ENCODE assay signal across 33 cellular contexts in the genomic region with DNA sequence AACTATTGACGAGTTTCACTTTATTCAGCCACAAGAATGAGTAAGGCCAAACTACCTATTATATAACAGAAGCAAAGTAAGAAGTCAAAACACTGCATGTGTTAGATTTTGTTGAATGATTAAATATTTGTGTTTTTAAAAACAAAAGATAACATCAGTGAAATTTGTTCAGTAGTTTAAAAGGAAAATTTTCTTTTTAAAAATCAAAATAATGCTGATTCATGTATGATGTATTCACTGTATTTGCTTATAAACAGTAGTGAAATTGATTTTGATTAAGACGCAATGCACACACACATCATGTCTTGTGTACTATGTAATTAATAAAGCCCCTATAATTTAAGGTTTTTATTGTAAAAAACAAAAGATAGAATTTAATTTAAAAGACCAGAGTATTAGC.
"Had no signal": no experiment of that assay in that cellular context is flagged by ENCODE, and none has a peak within 500 bp of the region (broad histone marks: within the 10 kb centered on the region; RNA-seq: fewer than 3 reads in every experiment).

No MANE protein-coding gene starts in this region.

- H3K36me3 ChIP-seq: WERI-Rb-1 had no signal

- FAIRE-seq: keratinocyte, urothelium cell line had no signal

- ATAC-seq: body of pancreas; gastrocnemius medialis; lower lobe of right lung; naive thymus-derived CD8-positive, alpha-beta T cell; sciatic nerve had no signal

- H3K4me3 ChIP-seq: adrenal gland, body of pancreas, coronary artery, dorsolateral prefrontal cortex, gastrocnemius medialis, hepatocyte, lower lobe of right lung, skin epidermis, thoracic aorta had no signal

- H3K4me2 ChIP-seq: hepatocyte had no signal

- H3K4me3 Mint-ChIP-seq: activated CD4-positive, alpha-beta memory T cell treated with anti-CD3 and anti-CD28 coated beads for 36 hours; activated CD4-positive, alpha-beta T cell treated with anti-CD3 and anti-CD28 coated beads, Interleukin-2, amount 10 ng/mL, durations not matched to agents 24 days and 14 days; activated naive CD4-positive, alpha-beta T cell treated with anti-CD3 and anti-CD28 coated beads for 36 hours; activated naive CD8-positive, alpha-beta T cell treated with anti-CD3 and anti-CD28 coated beads for 36 hours; activated T-helper 1 cell treated with anti-CD3 and anti-CD28 coated beads, Interleukin-12 subunit alpha, Interleukin-12 subunit beta, Interleukin-2, Interleukin-4 antibody, amounts not matched to agents 30 ng/mL and 10 ng/mL and 1 ng/mL, durations not matched to agents 14 hours and 24 hours and 36 hours; naive thymus-derived CD8-positive, alpha-beta T cell; stimulated activated effector memory CD8-positive, alpha-beta T cell treated with anti-CD3 and anti-CD28 coated beads, Interleukin-12 subunit alpha, Interleukin-12 subunit beta, amount 100 ng/mL, for 72 hours; stimulated activated naive CD8-positive, alpha-beta T cell treated with anti-CD3 and anti-CD28 coated beads, Interleukin-15, Interleukin-2, amounts not matched to agents 100 ng/mL and 50 ng/mL, for 24 hours had no signal

- H3K9me3 Mint-ChIP-seq: activated CD4-positive, alpha-beta memory T cell treated with anti-CD3 and anti-CD28 coated beads for 36 hours; activated CD4-positive, alpha-beta T cell treated with anti-CD3 and anti-CD28 coated beads, Interleukin-2, amount 10 ng/mL, durations not matched to agents 24 days and 14 days; activated naive CD4-positive, alpha-beta T cell treated with anti-CD3 and anti-CD28 coated beads for 36 hours; activated naive CD8-positive, alpha-beta T cell treated with anti-CD3 and anti-CD28 coated beads for 36 hours; activated T-helper 1 cell treated with anti-CD3 and anti-CD28 coated beads, Interleukin-12 subunit alpha, Interleukin-12 subunit beta, Interleukin-2, Interleukin-4 antibody, amounts not matched to agents 30 ng/mL and 10 ng/mL and 1 ng/mL, durations not matched to agents 14 hours and 24 hours and 36 hours; naive thymus-derived CD8-positive, alpha-beta T cell; stimulated activated effector memory CD8-positive, alpha-beta T cell treated with anti-CD3 and anti-CD28 coated beads, Interleukin-12 subunit alpha, Interleukin-12 subunit beta, amount 100 ng/mL, for 72 hours; stimulated activated naive CD8-positive, alpha-beta T cell treated with anti-CD3 and anti-CD28 coated beads, Interleukin-15, Interleukin-2, amounts not matched to agents 100 ng/mL and 50 ng/mL, for 24 hours had no signal

- H3K27me3 Mint-ChIP-seq: activated CD4-positive, alpha-beta memory T cell treated with anti-CD3 and anti-CD28 coated beads for 36 hours; stimulated activated naive CD8-positive, alpha-beta T cell treated with anti-CD3 and anti-CD28 coated beads, Interleukin-15, Interleukin-2, amounts not matched to agents 100 ng/mL and 50 ng/mL, for 24 hours had no signal

- H3K9me3 ChIP-seq: adrenal gland, body of pancreas, gastrocnemius medialis, lower lobe of right lung, thoracic aorta had no signal

- H3K27me3 ChIP-seq: adrenal gland, body of pancreas, dorsolateral prefrontal cortex, gastrocnemius medialis, hepatocyte had no signal

- H3K79me2 ChIP-seq: hepatocyte had no signal

- DNase-seq: activated CD4-positive, alpha-beta memory T cell treated with anti-CD3 and anti-CD28 coated beads for 36 hours; activated CD4-positive, alpha-beta T cell treated with anti-CD3 and anti-CD28 coated beads, Interleukin-2, amount 10 ng/mL, durations not matched to agents 24 days and 14 days; activated CD4-positive, CD25-positive, alpha-beta regulatory T cell treated with anti-CD3 and anti-CD28 coated beads, Interleukin-2, amount 50 U/mL, for 72 hours; activated CD8-positive, alpha-beta memory T cell treated with anti-CD3 and anti-CD28 coated beads, Interleukin-2, amount 50 U/mL, for 4 hours; activated effector memory CD4-positive, alpha-beta T cell treated with anti-CD3 and anti-CD28 coated beads, Interleukin-2, amount 50 U/mL, for 16 hours; activated naive CD4-positive, alpha-beta T cell treated with anti-CD3 and anti-CD28 coated beads for 36 hours; activated naive CD8-positive, alpha-beta T cell treated with anti-CD3 and anti-CD28 coated beads for 36 hours; activated T-cell treated with anti-CD3 and anti-CD28 coated beads, Interleukin-2, amount 50 U/mL, for 1 hour; adrenal gland; aorta; body of pancreas; cerebellar nuclear complex; dorsolateral prefrontal cortex; effector memory CD4-positive, alpha-beta T cell; gastrocnemius medialis; lower lobe of right lung; mesenchymal stem cell; naive thymus-derived CD8-positive, alpha-beta T cell; stimulated activated CD4-positive, alpha-beta T cell treated with anti-CD3 and anti-CD28 coated beads, Interleukin-4, amount 100 ng/mL, for 24 hours; T-helper 9 cell; trophoblast cell; WERI-Rb-1 had no signal

- H3K27ac ChIP-seq: adrenal gland, body of pancreas, coronary artery, gastrocnemius medialis, hepatocyte, lower lobe of right lung, skin epidermis, thoracic aorta, WERI-Rb-1 had no signal

- H3K27ac Mint-ChIP-seq: activated CD4-positive, alpha-beta memory T cell treated with anti-CD3 and anti-CD28 coated beads for 36 hours; activated CD4-positive, alpha-beta T cell treated with anti-CD3 and anti-CD28 coated beads, Interleukin-2, amount 10 ng/mL, durations not matched to agents 24 days and 14 days; activated naive CD4-positive, alpha-beta T cell treated with anti-CD3 and anti-CD28 coated beads for 36 hours; activated naive CD8-positive, alpha-beta T cell treated with anti-CD3 and anti-CD28 coated beads for 36 hours; activated T-helper 1 cell treated with anti-CD3 and anti-CD28 coated beads, Interleukin-12 subunit alpha, Interleukin-12 subunit beta, Interleukin-2, Interleukin-4 antibody, amounts not matched to agents 30 ng/mL and 10 ng/mL and 1 ng/mL, durations not matched to agents 14 hours and 24 hours and 36 hours; naive thymus-derived CD8-positive, alpha-beta T cell; progenitor cell of endocrine pancreas; stimulated activated effector memory CD8-positive, alpha-beta T cell treated with anti-CD3 and anti-CD28 coated beads, Interleukin-12 subunit alpha, Interleukin-12 subunit beta, amount 100 ng/mL, for 72 hours; stimulated activated naive CD8-positive, alpha-beta T cell treated with anti-CD3 and anti-CD28 coated beads, Interleukin-15, Interleukin-2, amounts not matched to agents 100 ng/mL and 50 ng/mL, for 24 hours had no signal
